In the genomic region with DNA sequence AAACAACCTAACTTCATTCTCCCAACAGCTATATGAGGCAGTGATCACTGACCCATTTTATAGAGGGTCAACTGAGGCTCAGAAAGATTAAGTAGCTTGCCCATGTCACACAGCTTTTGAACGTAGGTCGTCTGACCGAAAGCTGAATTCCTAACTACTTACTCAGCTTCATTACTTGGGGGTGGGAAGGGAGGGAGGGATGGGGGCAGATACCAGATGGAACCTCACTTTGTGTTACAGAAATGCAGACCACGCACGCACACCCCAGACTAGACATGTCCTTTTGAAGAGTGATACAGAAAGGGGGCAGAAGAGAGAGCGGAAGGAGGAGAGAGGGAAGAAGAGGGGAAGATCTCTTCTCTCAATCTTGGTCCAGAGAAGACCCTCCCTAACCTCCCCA, we compare ENCODE assay signal across 12 cellular contexts. TPM values are rescaled to one million over a fixed set of nuclear protein-coding genes. Genes with fewer than 3 reads are reported as not detected.
DNase-seq lines count a peak whose midpoint lies in the region; ATAC-seq and TF ChIP-seq lines count a peak whose summit lies in the region.
"Had no signal": no experiment of that assay in that cellular context is flagged by ENCODE, and none has a peak within 500 bp of the region (broad histone marks: within the 10 kb centered on the region; RNA-seq: fewer than 3 reads in every experiment).

No MANE protein-coding gene starts in this region.

- no peaks in the 10 kb centered on the region for H3K9me3 Mint-ChIP-seq in activated B cell treated with CpG ODN at 0.5 μM for 24 hours

- ATAC-seq in activated B cell treated with CpG ODN at 0.5 μM for 24 hours (ENCODE audit: low read depth) (no peak), lower lobe of right lung (no peak)

- H3K27ac ChIP-seq in ACC112 (ENCODE audit: low read depth, low read length) (no peak overlapping the region; the same call in 1 of the 2 replicates), lower lobe of right lung (no peak overlapping the region), esophagus muscularis mucosa (replicated peaks in 1 of 4) (no peak overlapping the region)
- H3K27ac ChIP-seq: HL-60 had no signal

- POLR2A ChIA-PET in activated B cell treated with CpG ODN at 0.5 μM for 24 hours (lab: Charles Lee) = interaction anchor here (0.6 to 4.3 kb wide), 5 partner anchors 23 to 241 kb away, joined by 4 to 41 read pairs (median 7); no protein-coding TSS in a partner anchor

- TF ChIP-seq EP300 in esophagus muscularis mucosa (IDR thresholded peaks at IDR 0.05) = no peak

- H3K4me1 ChIP-seq in ACC112 (ENCODE audit: control insufficient read depth, insufficient read depth, low read length, unreplicated experiment) (peaks cover 36% of the 10 kb centered on the region), lower lobe of right lung (peaks cover 29% of the 10 kb centered on the region), esophagus muscularis mucosa (peaks cover 38 to 53% (median 44%) of the 10 kb centered on the region in 4 donors)

- CTCF ChIA-PET in activated B cell treated with CpG ODN at 0.5 μM for 24 hours (lab: Charles Lee) = interaction anchor here (1.3 to 4.7 kb wide), 2 partner anchors 23 to 27 kb away, joined by 5 to 68 read pairs; no protein-coding TSS in a partner anchor

- no peak overlapping the region for H3K27ac Mint-ChIP-seq in activated B cell treated with CpG ODN at 0.5 μM for 24 hours

- H3K9me3 ChIP-seq in lower lobe of right lung = no peaks in the 10 kb centered on the region
- H3K9me3 ChIP-seq in esophagus muscularis mucosa = no peaks in the 10 kb centered on the region
- H3K9me3 ChIP-seq: sigmoid colon had no signal

- H3K27me3 ChIP-seq in ACC112 (ENCODE audit: insufficient read depth, low read length) (no peaks in the 10 kb centered on the region), lower lobe of right lung (ENCODE audit: low read depth) (peaks cover 59% of the 10 kb centered on the region), esophagus muscularis mucosa (peaks cover 0 to 37% (median 16%) of the 10 kb centered on the region in 4 donors)

- H3K4me3 ChIP-seq in ACC112 (ENCODE audit: low read depth, low read length) (peak overlapping the region; percentile 73; the same call in 1 of the 2 replicates), lower lobe of right lung (no peak overlapping the region), esophagus muscularis mucosa (no peak overlapping the region)

- 62% methylated on average over 6 of the region's 6 CpGs for WGBS in esophagus muscularis mucosa

- peaks cover 32% of the 10 kb centered on the region for H3K4me1 Mint-ChIP-seq in activated B cell treated with CpG ODN at 0.5 μM for 24 hours

- H3K27me3 Mint-ChIP-seq in activated B cell treated with CpG ODN at 0.5 μM for 24 hours = peaks cover 3% of the 10 kb centered on the region

- H3K79me2 ChIP-seq in ACC112 (ENCODE audit: control insufficient read depth, insufficient read depth, low read length, unreplicated experiment) = no peaks in the 10 kb centered on the region

- TF ChIP-seq CTCF in activated B cell treated with CpG ODN at 0.5 μM for 24 hours (IDR thresholded peaks at IDR 0.05) (no peak), lower lobe of right lung (IDR thresholded peaks at IDR 0.05) (no peak), esophagus muscularis mucosa (IDR thresholded peaks at IDR 0.05) (no peak)

- DNase-seq in ELR (ENCODE audit: low read depth) = peak; percentile 72
- no peak for DNase-seq in activated B cell treated with CpG ODN at 0.5 μM for 24 hours
- peak; percentile 59 for DNase-seq in iris pigment epithelial cell (ENCODE audit: low read depth)
- DNase-seq in SHP77 treated with DMSO at 0.1 percent for 48 hours (lab: John Stamatoyannopoulos, UW) = no peak
- DNase-seq in NCI-H2196 (lab: John Stamatoyannopoulos, UW; ENCODE audit: unreplicated experiment) = no peak
- DNase-seq in lower lobe of right lung = no peak
- no peak for DNase-seq in esophagus muscularis mucosa (ENCODE audit: extremely low spot score)
- DNase-seq: kidney had no signal

- H3K36me3 ChIP-seq in ACC112 (ENCODE audit: insufficient read depth, low read length) (no peaks in the 10 kb centered on the region), lower lobe of right lung (no peaks in the 10 kb centered on the region), esophagus muscularis mucosa (no peaks in the 10 kb centered on the region)
- H3K36me3 ChIP-seq: sigmoid colon had no signal

- intact Hi-C loops in activated B cell treated with CpG ODN at 0.5 μM for 24 hours (cut with micrococcal nuclease) (loop anchor here (1.0 to 5.0 kb wide), 5 partner anchors 17 to 301 kb away; partner anchors contain the start of gene PTP4A2), lower lobe of right lung (cut with DNase I) (no loop called here), esophagus muscularis mucosa (cut with DNase I) (loop anchor here (2.0 to 5.0 kb wide), 2 partner anchors 27 to 200 kb away; no protein-coding TSS in a partner anchor)

- H2AFZ ChIP-seq in ACC112 (ENCODE audit: low read length, unreplicated experiment) = no peak overlapping the region

- H3K36me3 Mint-ChIP-seq in activated B cell treated with CpG ODN at 0.5 μM for 24 hours (ENCODE audit: low read depth) = no peaks in the 10 kb centered on the region

- no peak for TF ChIP-seq POLR2A in esophagus muscularis mucosa (IDR thresholded peaks at IDR 0.05; ENCODE audit: low read depth)

- peak overlapping the region; percentile 11 for H3K4me3 Mint-ChIP-seq in activated B cell treated with CpG ODN at 0.5 μM for 24 hours

RNA-seq across cellular contexts. Expression of gene ADGRB2, which starts 2.3 kb away (rescaled TPM):
- 6.3 and 6.5 TPM in 2 replicates for total RNA-seq in activated B cell treated with CpG ODN at 0.5 μM for 24 hours
- total RNA-seq in lower lobe of right lung = 1.1 TPM
- 1 to 10 TPM in 2 of 4 donors, under 1 TPM in 2; 0.83 to 4.2 (median 2.1) TPM for total RNA-seq in esophagus muscularis mucosa

RNA-seq across cellular contexts. Expression of gene SPOCD1, which starts 53.9 kb away (rescaled TPM):
- not detected in 2 replicates for total RNA-seq in activated B cell treated with CpG ODN at 0.5 μM for 24 hours
- total RNA-seq in lower lobe of right lung = 21.6 TPM
- total RNA-seq in esophagus muscularis mucosa = under 1 TPM in 3 of 4 donors, not detected in 1; 0.17 to 0.19 (median 0.17) TPM
- total RNA-seq: T-helper 2 cell treated with Interferon-gamma antibody and Interleukin-4, amounts not matched to agents 100 ng/mL and 5 ng/mL, for 36 hours had no signal

RNA-seq across cellular contexts. Expression of gene COL16A1, which starts 58.1 kb away (rescaled TPM):
- total RNA-seq in activated B cell treated with CpG ODN at 0.5 μM for 24 hours = 0.17 and 0.31 TPM in 2 replicates
- 11.8 TPM for total RNA-seq in lower lobe of right lung
- 10 to 100 TPM; 35.1 to 62.7 (median 47.6) TPM for total RNA-seq in esophagus muscularis mucosa
- total RNA-seq: T-helper 2 cell treated with Interferon-gamma antibody and Interleukin-4, amounts not matched to agents 100 ng/mL and 5 ng/mL, for 36 hours had no signal

Comparison
In these comparisons a context has a peak if more than half of its experiments do, and no peak if none do; other contexts are left out.
1. DNase-seq: peak in ELR (single experiment) and iris pigment epithelial cell (single experiment); none in activated B cell treated with CpG ODN at 0.5 μM for 24 hours (single experiment), SHP77 treated with DMSO at 0.1 percent for 48 hours (single experiment), NCI-H2196 (single experiment), lower lobe of right lung (single experiment) and esophagus muscularis mucosa (single experiment).
2. RNA of gene SPOCD1, which starts 53.9 kb away (total RNA-seq): 21.6 TPM in lower lobe of right lung (single experiment); 0.17 to 0.19 TPM in esophagus muscularis mucosa and not detected in activated B cell treated with CpG ODN at 0.5 μM for 24 hours; every median in the first group is over 10 times any median in the second.